In the genomic region with DNA sequence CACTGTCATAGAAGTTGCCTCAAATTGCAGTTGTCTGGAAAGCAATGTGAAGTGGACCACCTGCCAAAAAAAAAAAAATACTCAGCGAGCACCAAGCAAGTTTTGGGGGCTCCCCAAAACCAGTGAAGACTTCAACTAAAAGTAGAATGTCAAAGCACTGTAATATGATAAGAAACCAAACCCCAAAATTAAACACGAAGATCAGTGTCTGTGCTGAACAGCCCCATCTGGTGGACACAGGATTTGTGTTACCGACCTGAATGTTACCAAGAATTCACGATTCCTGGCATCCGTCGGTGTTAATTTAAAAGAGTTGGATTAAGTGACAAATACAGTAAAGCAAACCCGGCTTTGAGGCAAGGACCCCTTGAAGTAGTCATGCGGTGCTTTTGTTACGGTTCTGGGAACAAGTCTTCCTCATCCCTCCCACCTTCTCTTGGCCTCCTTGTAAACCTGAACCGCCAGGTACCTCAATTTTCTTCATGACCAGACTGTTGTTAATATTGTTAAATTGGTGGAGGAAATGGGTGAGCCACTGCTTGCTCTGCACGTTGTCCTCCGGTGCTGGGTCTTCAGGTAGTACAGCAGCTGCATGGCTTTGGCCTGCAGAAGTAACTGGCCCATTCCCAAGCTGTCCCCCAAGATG, we compare ENCODE assay signal across 8 cellular contexts. TPM values are rescaled to one million over a fixed set of nuclear protein-coding genes. Genes with fewer than 3 reads are reported as not detected.
DNase-seq lines count a peak whose midpoint lies in the region; ATAC-seq and FAIRE-seq lines count a peak whose summit lies in the region.

No MANE protein-coding gene starts in this region.

- no peaks in the 10 kb centered on the region for H3K27me3 ChIP-seq in small intestine (ENCODE audit: control insufficient read depth in 2 of 2, insufficient read depth in 2 of 2, low read length in 2 of 2)

- 16 to 21% (median 18%) methylated on average over 12 of the region's 12 CpGs for WGBS in small intestine, 3 donors

- peak; percentile 47 for ATAC-seq in HG02642 (IDR thresholded peaks at IDR 0.05; ENCODE audit: poor library complexity, unreplicated experiment)
- no peak for ATAC-seq in GM21423 (IDR thresholded peaks at IDR 0.05; ENCODE audit: unreplicated experiment)

- no peaks in the 10 kb centered on the region for H3K36me3 ChIP-seq in small intestine (ENCODE audit: control insufficient read depth in 2 of 2, insufficient read depth in 2 of 2, low read length in 2 of 2)

- no peaks in the 10 kb centered on the region for H3K9me3 ChIP-seq in small intestine (ENCODE audit: control insufficient read depth, low read depth)

- DNase-seq in COLO668 (lab: John Stamatoyannopoulos, UW; ENCODE audit: unreplicated experiment), result peak; percentile 42
- DNase-seq in SW480 (ENCODE audit: low spot score), result peak; percentile 25
- peak; percentile 60 for DNase-seq in amniotic epithelial cell (ENCODE audit: low read depth)
- DNase-seq in hepatic stellate cell (ENCODE audit: low spot score), result peak; percentile 55
- DNase-seq in small intestine, result peak; percentile 76
- DNase-seq in cortex of kidney (lab: John Stamatoyannopoulos, UW), result no peak

- H3K27ac ChIP-seq in small intestine (ENCODE audit: low read depth in 1 of 2, low read length in 1 of 2), result no peak overlapping the region

- H3K4me1 ChIP-seq in small intestine (ENCODE audit: control insufficient read depth in 2 of 2, insufficient read depth in 1 of 2, low read depth in 1 of 2, low read length in 1 of 2), result no peaks in the 10 kb centered on the region

- no peak for FAIRE-seq in small intestine (lab: Jason Lieb, UNC)

- H3K4me3 ChIP-seq in small intestine (ENCODE audit: low read depth in 1 of 2, low read length in 2 of 2), result no peak overlapping the region

RNA-seq across cellular contexts. Expression of a gene that starts 31.3 kb away (rescaled TPM):
- polyA plus RNA-seq in small intestine, result 10 to 100 TPM; 47.6 to 85.6 (median 49.2) TPM

RNA-seq across cellular contexts. Expression of a gene that starts 33.7 kb away (rescaled TPM):
- polyA plus RNA-seq in small intestine, result 1 to 10 TPM; 3.2 to 7.4 (median 3.4) TPM

RNA-seq across cellular contexts. Expression of a gene that starts 57.3 kb away (rescaled TPM):
- 10 to 100 TPM; 44.3 to 75.8 (median 56.0) TPM for polyA plus RNA-seq in small intestine

RNA-seq across cellular contexts. Expression of a gene that starts 59.9 kb away (rescaled TPM):
- polyA plus RNA-seq in small intestine, result 10 to 100 TPM in 1 of 3 donors, 1 to 10 TPM in 2; 8.1 to 11.2 (median 8.9) TPM
